ENCODE assay signal across 20 cellular contexts in genomic region chr12:108681317-108681716, GRCh38. TPM values are rescaled to one million over a fixed set of nuclear protein-coding genes. Genes with fewer than 3 reads are reported as not detected.
DNase-seq lines count a peak whose midpoint lies in the region; ATAC-seq, FAIRE-seq and TF ChIP-seq lines count a peak whose summit lies in the region.
"Had no signal": no experiment of that assay in that cellular context is flagged by ENCODE, and none has a peak within 500 bp of the region (broad histone marks: within the 10 kb centered on the region; RNA-seq: fewer than 3 reads in every experiment).

No MANE protein-coding gene starts in this region.

- H3K4me2 ChIP-seq in K562 (ENCODE audit: insufficient read depth, low read length) (no peak overlapping the region), neural progenitor cell (no peak overlapping the region)

- H3K79me2 ChIP-seq in K562 (ENCODE audit: control insufficient read depth, insufficient read depth, low read length) = peaks cover 91% of the 10 kb centered on the region
- H3K79me2 ChIP-seq in neural progenitor cell (ENCODE audit: low read depth) = peaks cover 82% of the 10 kb centered on the region

- H3K4me3 ChIP-seq in K562 = no peak overlapping the region
- H3K4me3 ChIP-seq in neural progenitor cell = no peak overlapping the region
- H3K4me3 ChIP-seq in tibial artery = no peak overlapping the region
- H3K4me3 ChIP-seq in BE2C (ENCODE audit: low read depth, low read length) = no peak overlapping the region

- H3K36me3 Mint-ChIP-seq in activated naive CD4-positive, alpha-beta T cell treated with anti-CD3 and anti-CD28 coated beads, Interleukin-2, amount 10 ng/mL, durations not matched to agents 7 days and 5 days = peaks cover 2% of the 10 kb centered on the region
- H3K36me3 Mint-ChIP-seq in activated naive CD4-positive, alpha-beta T cell treated with anti-CD3 and anti-CD28 coated beads for 36 hours (ENCODE audit: low read depth) = peaks cover 2% of the 10 kb centered on the region
- peaks cover 13% of the 10 kb centered on the region for H3K36me3 Mint-ChIP-seq in neural progenitor cell
- peaks cover 13% of the 10 kb centered on the region for H3K36me3 Mint-ChIP-seq in activated CD8-positive, alpha-beta T cell treated with anti-CD3 and anti-CD28 coated beads for 36 hours (ENCODE audit: low read depth)

- H3K4me3 Mint-ChIP-seq in activated naive CD4-positive, alpha-beta T cell treated with anti-CD3 and anti-CD28 coated beads, Interleukin-2, amount 10 ng/mL, durations not matched to agents 7 days and 5 days = no peak overlapping the region
- H3K4me3 Mint-ChIP-seq in activated naive CD4-positive, alpha-beta T cell treated with anti-CD3 and anti-CD28 coated beads for 36 hours = no peak overlapping the region
- H3K4me3 Mint-ChIP-seq in neural progenitor cell = no peak overlapping the region
- H3K4me3 Mint-ChIP-seq in activated CD8-positive, alpha-beta T cell treated with anti-CD3 and anti-CD28 coated beads for 36 hours = no peak overlapping the region
- H3K4me3 Mint-ChIP-seq: CD4-positive, alpha-beta memory T cell had no signal

- no peaks in the 10 kb centered on the region for H3K9me1 ChIP-seq in K562 (ENCODE audit: control insufficient read depth, insufficient read depth, low read length)

- H3K9ac ChIP-seq in K562 (ENCODE audit: insufficient read depth in 1 of 2, low read depth in 2 of 2, low read length in 2 of 2) (no peak overlapping the region), neural progenitor cell (no peak overlapping the region)

- no TSS peak for BruUV-seq in K562 (replicated peaks; lab: Mats Ljungman, UMichigan)

- no peak for TF ChIP-seq POLR2A in K562 (conservative IDR thresholded peaks at IDR 0.05)

- DNase-seq in activated naive CD4-positive, alpha-beta T cell treated with anti-CD3 and anti-CD28 coated beads, Interleukin-2, amount 10 ng/mL, durations not matched to agents 7 days and 5 days = no peak
- DNase-seq in activated naive CD4-positive, alpha-beta T cell treated with anti-CD3 and anti-CD28 coated beads for 36 hours = no peak
- DNase-seq in K562 (ENCODE audit: extremely low read depth in 1 of 4, low spot score in 3 of 4) = no peak
- DNase-seq in neural progenitor cell (ENCODE audit: low spot score) = no peak
- DNase-seq in tibial artery = no peak
- no peak for DNase-seq in effector CD4-positive, alpha-beta T cell
- DNase-seq in BE2C = no peak
- no peak for DNase-seq in activated CD8-positive, alpha-beta T cell treated with anti-CD3 and anti-CD28 coated beads for 36 hours
- DNase-seq: 8988T; Calu3; CD4-positive, alpha-beta memory T cell; DMS53; Kasumi-1; MV-4-11; NCI-H1436; NCI-H2081; NCI-H510A treated with DMSO at 0.1 percent for 48 hours; NCI-H82; PC-3 had no signal

- FAIRE-seq in K562 (lab: Jason Lieb, UNC) = no peak
- FAIRE-seq: HepG2 had no signal

- H3K27ac ChIP-seq in K562 (ENCODE audit: extremely low read depth, low read depth, low read length) (no peak overlapping the region), neural progenitor cell (peak overlapping the region; percentile 32), tibial artery (peak overlapping the region; percentile 41 to 94)

- H3K4me1 ChIP-seq in K562 (replicated peaks in 1 of 2; ENCODE audit: control insufficient read depth in 2 of 2, insufficient read depth in 2 of 2, low read length in 2 of 2) (peaks cover 0 to 24% of the 10 kb centered on the region in 2 experiments; a peak in 3 of 5 replicates), neural progenitor cell (peaks cover 18% of the 10 kb centered on the region), tibial artery (peaks cover 9 to 99% (median 28%) of the 10 kb centered on the region in 4 donors), BE2C (peaks cover 9% of the 10 kb centered on the region)

- TF ChIP-seq CTCF in K562 (IDR thresholded peaks at IDR 0.05 in 2 of 3, conservative IDR thresholded peaks at IDR 0.05 in 1 of 3; ENCODE audit: insufficient read depth in 2 of 3, low read depth in 1 of 3, low read length in 3 of 3) (no peak), neural progenitor cell (IDR thresholded peaks at IDR 0.05) (no peak), tibial artery (IDR thresholded peaks at IDR 0.05) (no peak), BE2C (IDR thresholded peaks at IDR 0.05; ENCODE audit: low read depth, low read length) (no peak)
- TF ChIP-seq CTCF in activated CD8-positive, alpha-beta T cell treated with anti-CD3 and anti-CD28 coated beads for 36 hours (IDR thresholded peaks at IDR 0.05) = no peak

- intact Hi-C loops in activated naive CD4-positive, alpha-beta T cell treated with anti-CD3 and anti-CD28 coated beads for 36 hours (cut with micrococcal nuclease) = no loop called here
- intact Hi-C loops in K562 (cut with micrococcal nuclease) (no loop called here), tibial artery (cut with DNase I; ENCODE audit: low total_unique reads) (no loop called here)
- intact Hi-C loops in activated CD8-positive, alpha-beta T cell treated with anti-CD3 and anti-CD28 coated beads for 36 hours (cut with micrococcal nuclease) = no loop called here

- in situ Hi-C loops in K562 (cut with MboI) = no loop called here

- no peak for ATAC-seq in K562
- ATAC-seq in activated CD8-positive, alpha-beta T cell treated with anti-CD3 and anti-CD28 coated beads for 36 hours = no peak
- ATAC-seq: HepG2, PC-3 had no signal

- no peak overlapping the region for H2AFZ ChIP-seq in K562 (ENCODE audit: low read depth, low read length)
- H2AFZ ChIP-seq in neural progenitor cell (replicated peaks) = no peak overlapping the region

- no peak for TF ChIP-seq EP300 in K562 (IDR thresholded peaks at IDR 0.05; ENCODE audit: low read length)

- WGBS in K562 (ENCODE audit: insufficient coverage, low coverage, missing lambda C conversion rate) = 65% methylated on average over 1 of the region's 1 CpG

- CTCF ChIA-PET in activated naive CD4-positive, alpha-beta T cell treated with anti-CD3 and anti-CD28 coated beads, Interleukin-2, amount 10 ng/mL, durations not matched to agents 7 days and 5 days (lab: Charles Lee) = no interaction called here
- CTCF ChIA-PET in activated naive CD4-positive, alpha-beta T cell treated with anti-CD3 and anti-CD28 coated beads for 36 hours (lab: Charles Lee) = no interaction called here
- CTCF ChIA-PET in K562 (lab: Yijun Ruan, JAX; ENCODE audit: low intra/inter-chr PET ratio) = interaction anchor here (0.6 kb wide), 1 partner anchor 50 kb away, joined by 3 read pairs; the partner anchor contains the start of gene CORO1C
- CTCF ChIA-PET in activated CD8-positive, alpha-beta T cell treated with anti-CD3 and anti-CD28 coated beads for 36 hours (lab: Charles Lee) = interaction anchor here (1.2 to 1.3 kb wide), 2 partner anchors 17 to 124 kb away, joined by 3 to 5 read pairs; no protein-coding TSS in a partner anchor

- H3F3A ChIP-seq in neural progenitor cell (ENCODE audit: low read depth) = peaks cover 5% of the 10 kb centered on the region

- no peaks in the 10 kb centered on the region for H3K9me3 Mint-ChIP-seq in activated naive CD4-positive, alpha-beta T cell treated with anti-CD3 and anti-CD28 coated beads, Interleukin-2, amount 10 ng/mL, durations not matched to agents 7 days and 5 days
- no peaks in the 10 kb centered on the region for H3K9me3 Mint-ChIP-seq in activated naive CD4-positive, alpha-beta T cell treated with anti-CD3 and anti-CD28 coated beads for 36 hours
- no peaks in the 10 kb centered on the region for H3K9me3 Mint-ChIP-seq in neural progenitor cell
- H3K9me3 Mint-ChIP-seq in activated CD8-positive, alpha-beta T cell treated with anti-CD3 and anti-CD28 coated beads for 36 hours = no peaks in the 10 kb centered on the region
- H3K9me3 Mint-ChIP-seq: CD4-positive, alpha-beta memory T cell had no signal

- H3K27ac Mint-ChIP-seq in activated naive CD4-positive, alpha-beta T cell treated with anti-CD3 and anti-CD28 coated beads, Interleukin-2, amount 10 ng/mL, durations not matched to agents 7 days and 5 days = peak overlapping the region; percentile 24
- no peak overlapping the region for H3K27ac Mint-ChIP-seq in activated naive CD4-positive, alpha-beta T cell treated with anti-CD3 and anti-CD28 coated beads for 36 hours
- H3K27ac Mint-ChIP-seq in neural progenitor cell = no peak overlapping the region
- no peak overlapping the region for H3K27ac Mint-ChIP-seq in activated CD8-positive, alpha-beta T cell treated with anti-CD3 and anti-CD28 coated beads for 36 hours

- H4K20me1 ChIP-seq in K562 (replicated peaks; ENCODE audit: control insufficient read depth, insufficient read depth, low read length) (no peaks in the 10 kb centered on the region), neural progenitor cell (ENCODE audit: low read depth) (peaks cover 51% of the 10 kb centered on the region)

- peaks cover 20% of the 10 kb centered on the region for H3K4me1 Mint-ChIP-seq in activated naive CD4-positive, alpha-beta T cell treated with anti-CD3 and anti-CD28 coated beads, Interleukin-2, amount 10 ng/mL, durations not matched to agents 7 days and 5 days
- peaks cover 4% of the 10 kb centered on the region for H3K4me1 Mint-ChIP-seq in activated naive CD4-positive, alpha-beta T cell treated with anti-CD3 and anti-CD28 coated beads for 36 hours (ENCODE audit: low read depth)
- H3K4me1 Mint-ChIP-seq in neural progenitor cell = peaks cover 27% of the 10 kb centered on the region
- peaks cover 15% of the 10 kb centered on the region for H3K4me1 Mint-ChIP-seq in activated CD8-positive, alpha-beta T cell treated with anti-CD3 and anti-CD28 coated beads for 36 hours (ENCODE audit: low read depth)

- H3K27me3 ChIP-seq in K562 (ENCODE audit: control insufficient read depth in 2 of 2, insufficient read depth in 2 of 2, low read length in 2 of 2) (no peaks in the 10 kb centered on the region), neural progenitor cell (no peaks in the 10 kb centered on the region), tibial artery (no peaks in the 10 kb centered on the region), BE2C (no peaks in the 10 kb centered on the region)

- H3K9me3 ChIP-seq in K562 (replicated peaks; ENCODE audit: control insufficient read depth, insufficient read depth, low read depth, low read length) (no peaks in the 10 kb centered on the region), neural progenitor cell (ENCODE audit: low read depth) (no peaks in the 10 kb centered on the region), tibial artery (no peaks in the 10 kb centered on the region), BE2C (no peaks in the 10 kb centered on the region; the same call in 1 of the 2 replicates)

- POLR2A ChIA-PET in K562 (lab: Yijun Ruan, JAX) = interaction anchor here (1.0 to 1.5 kb wide), 3 partner anchors 9 to 11 kb away, joined by 3 to 6 read pairs (median 4); no protein-coding TSS in a partner anchor
- POLR2A ChIA-PET in activated CD8-positive, alpha-beta T cell treated with anti-CD3 and anti-CD28 coated beads for 36 hours (lab: Charles Lee) = interaction anchor here (1.3 kb wide), 1 partner anchor 9 kb away, joined by 3 read pairs; no protein-coding TSS in a partner anchor

- peaks cover 54% of the 10 kb centered on the region for H3K36me3 ChIP-seq in K562 (ENCODE audit: control insufficient read depth, insufficient read depth, low read length)
- no peaks in the 10 kb centered on the region for H3K36me3 ChIP-seq in neural progenitor cell
- peaks cover 0 to 13% (median 12%) of the 10 kb centered on the region in 3 donors for H3K36me3 ChIP-seq in tibial artery
- peaks cover 18% of the 10 kb centered on the region for H3K36me3 ChIP-seq in BE2C

- H3K27me3 Mint-ChIP-seq in activated naive CD4-positive, alpha-beta T cell treated with anti-CD3 and anti-CD28 coated beads, Interleukin-2, amount 10 ng/mL, durations not matched to agents 7 days and 5 days = no peaks in the 10 kb centered on the region
- no peaks in the 10 kb centered on the region for H3K27me3 Mint-ChIP-seq in activated naive CD4-positive, alpha-beta T cell treated with anti-CD3 and anti-CD28 coated beads for 36 hours (ENCODE audit: low read depth)
- H3K27me3 Mint-ChIP-seq in neural progenitor cell (ENCODE audit: insufficient read depth, low read depth) = peaks cover 2% of the 10 kb centered on the region
- no peaks in the 10 kb centered on the region for H3K27me3 Mint-ChIP-seq in activated CD8-positive, alpha-beta T cell treated with anti-CD3 and anti-CD28 coated beads for 36 hours
- H3K27me3 Mint-ChIP-seq: CD4-positive, alpha-beta memory T cell had no signal

- no peak for TF ChIP-seq RAD21 in K562 (CRISPR knock-in tag; conservative IDR thresholded peaks at IDR 0.05 in 1 of 2, IDR thresholded peaks at IDR 0.05 in 1 of 2)

RNA-seq across cellular contexts. Expression of gene SELPLG, which starts 47.6 kb away (rescaled TPM):
- 10 to 100 TPM; 19.9 to 21.9 TPM for total RNA-seq in activated naive CD4-positive, alpha-beta T cell treated with anti-CD3 and anti-CD28 coated beads for 36 hours
- total RNA-seq in K562 (2011; cell fraction: chromatin; rRNA removed; ENCODE audit: low replicate concordance) = 0.35 and 0.79 TPM in 2 replicates
- 1.1 and 1.5 TPM in 2 replicates for total RNA-seq in K562 (2011; cell fraction: nucleolus; rRNA removed)
- total RNA-seq in K562 (2011; cell fraction: nucleoplasm; rRNA removed) = 0.59 and 0.69 TPM in 2 replicates
- 1.7 and 3.4 TPM in 2 replicates for total RNA-seq in K562 (2014; rRNA removed)
- total RNA-seq in K562 (2014; rRNA removed; fragmentation: Illumina TruSeq; extraction: Trizol) = 0.54 and 0.76 TPM in 2 replicates
- 10.2 TPM in 2 replicates for total RNA-seq in K562 (2015; rRNA removed; fragmentation: Illumina TruSeq; extraction: Trizol)
- 2.2 and 2.5 TPM in 2 replicates for total RNA-seq in K562 (2021)
- 1.4 and 1.6 TPM in 2 replicates for polyA plus RNA-seq in K562 (2011; rRNA removed)
- polyA plus RNA-seq in K562 (2011; cell fraction: cytosol; rRNA removed) = 1.9 and 6.8 TPM in 2 replicates
- 0.60 and 0.92 TPM in 2 replicates for polyA plus RNA-seq in K562 (2011; cell fraction: nucleus; rRNA removed)
- 9.4 and 9.9 TPM in 2 replicates for polyA plus RNA-seq in K562 (2012)
- 3.3 and 3.9 TPM in 2 replicates for polyA plus RNA-seq in K562 (2014; fragmentation: Illumina TruSeq; extraction: Trizol)
- under 1 TPM; 0.22 to 0.34 TPM for polyA plus RNA-seq in K562 (2014; fragmentation: Nextera tagmentation; extraction: Ambion mirVana)
- 1.2 and 2.8 TPM in 2 replicates for polyA plus RNA-seq in K562 (2014; rRNA removed)
- polyA minus RNA-seq in K562 (2011; rRNA and poly(A)+ RNA removed) = 0.48 and 1.1 TPM in 2 replicates
- polyA minus RNA-seq in K562 (2011; cell fraction: cytosol; rRNA and poly(A)+ RNA removed) = 0.91 and 0.95 TPM in 2 replicates
- polyA minus RNA-seq in K562 (2011; cell fraction: nucleus; rRNA and poly(A)+ RNA removed) = 0.27 and 0.44 TPM in 2 replicates
- total RNA-seq in neural progenitor cell (ENCODE audit: low replicate concordance) = not detected in 2 replicates
- polyA plus RNA-seq in BE2C (2012; ENCODE audit: insufficient read depth, insufficient read length, low read depth) = 1.4 TPM
- total RNA-seq in activated CD8-positive, alpha-beta T cell treated with anti-CD3 and anti-CD28 coated beads for 36 hours = 10 to 100 TPM; 22.1 to 23.8 TPM
- total RNA-seq: HepG2 had no signal

RNA-seq across cellular contexts. Expression of gene CORO1C, which starts 50.0 kb away (rescaled TPM):
- total RNA-seq in activated naive CD4-positive, alpha-beta T cell treated with anti-CD3 and anti-CD28 coated beads for 36 hours = 10 to 100 TPM; 36.4 to 43.7 TPM
- total RNA-seq in K562 (2011; cell fraction: chromatin; rRNA removed; ENCODE audit: low replicate concordance) = 275 and 365 TPM in 2 replicates
- total RNA-seq in K562 (2011; cell fraction: nucleolus; rRNA removed) = 109 and 134 TPM in 2 replicates
- 215 and 268 TPM in 2 replicates for total RNA-seq in K562 (2011; cell fraction: nucleoplasm; rRNA removed)
- total RNA-seq in K562 (2014; rRNA removed) (118 and 123 TPM in 2 replicates), K562 (2014; rRNA removed; fragmentation: Illumina TruSeq; extraction: Trizol) (154 and 166 TPM in 2 replicates), K562 (2015; rRNA removed; fragmentation: Illumina TruSeq; extraction: Trizol) (141 and 147 TPM in 2 replicates), K562 (2021) (206 TPM in 2 replicates), neural progenitor cell (ENCODE audit: low replicate concordance) (116 and 128 TPM in 2 replicates)
- polyA plus RNA-seq in K562 (2011; rRNA removed) (265 and 280 TPM in 2 replicates), K562 (2014; fragmentation: Illumina TruSeq; extraction: Trizol) (142 and 159 TPM in 2 replicates), K562 (2014; fragmentation: Nextera tagmentation; extraction: Ambion mirVana) (10 to 100 TPM; 55.2 to 68.6 TPM), K562 (2014; rRNA removed) (125 and 150 TPM in 2 replicates)
- 140 and 201 TPM in 2 replicates for polyA plus RNA-seq in K562 (2011; cell fraction: cytosol; rRNA removed)
- polyA plus RNA-seq in K562 (2011; cell fraction: nucleus; rRNA removed) = 132 and 151 TPM in 2 replicates
- 106 and 126 TPM in 2 replicates for polyA plus RNA-seq in K562 (2012)
- 667 and 775 TPM in 2 replicates for polyA minus RNA-seq in K562 (2011; rRNA and poly(A)+ RNA removed)
- 210 and 245 TPM in 2 replicates for polyA minus RNA-seq in K562 (2011; cell fraction: cytosol; rRNA and poly(A)+ RNA removed)
- polyA minus RNA-seq in K562 (2011; cell fraction: nucleus; rRNA and poly(A)+ RNA removed) = 85.0 and 160 TPM in 2 replicates
- polyA plus RNA-seq in BE2C (2012; ENCODE audit: insufficient read depth, insufficient read length, low read depth) = 86.3 TPM
- 10 to 100 TPM; 90.1 to 98.9 TPM for total RNA-seq in activated CD8-positive, alpha-beta T cell treated with anti-CD3 and anti-CD28 coated beads for 36 hours

Comparison
In these comparisons a context has a peak if more than half of its experiments do, and no peak if none do; other contexts are left out.
1. CTCF ChIA-PET loops: an anchor here in K562 (0.6 kb wide) and activated CD8-positive, alpha-beta T cell treated with anti-CD3 and anti-CD28 coated beads for 36 hours (1.2 to 1.3 kb wide); none called in activated naive CD4-positive, alpha-beta T cell treated with anti-CD3 and anti-CD28 coated beads, Interleukin-2, amount 10 ng/mL, durations not matched to agents 7 days and 5 days and activated naive CD4-positive, alpha-beta T cell treated with anti-CD3 and anti-CD28 coated beads for 36 hours.